In genomic region chr13:28805193-28805819, GRCh38 we compare ENCODE assay signal across 8 cellular contexts. TPM values are rescaled to one million over a fixed set of nuclear protein-coding genes. Genes with fewer than 3 reads are reported as not detected.
DNase-seq lines count a peak whose midpoint lies in the region; ATAC-seq and TF ChIP-seq lines count a peak whose summit lies in the region.

No MANE protein-coding gene starts in this region.

- no peak overlapping the region for H3K27ac ChIP-seq in mammary epithelial cell (ENCODE audit: insufficient read depth, low read depth, low read length)
- H3K27ac ChIP-seq in gastrocnemius medialis = no peak overlapping the region

- no peak overlapping the region for H3K9ac ChIP-seq in mammary epithelial cell (ENCODE audit: insufficient read depth, low read length)

- DNase-seq in GM03348 (ENCODE audit: low spot score) (peak; percentile 27), NCI-H526 treated with DMSO at 0.1 percent for 48 hours (lab: John Stamatoyannopoulos, UW) (peak; percentile 34), mammary epithelial cell (no peak), progenitor cell of endocrine pancreas (ENCODE audit: low spot score, unreplicated experiment) (no peak), DMS79 (lab: John Stamatoyannopoulos, UW) (no peak), germinal center (ENCODE audit: low spot score) (no peak), gastrocnemius medialis (no peak)

- H3K27me3 Mint-ChIP-seq in progenitor cell of endocrine pancreas = peaks cover 29% of the 10 kb centered on the region

- no peaks in the 10 kb centered on the region for H3K4me1 ChIP-seq in mammary epithelial cell (ENCODE audit: insufficient read depth, low read length)
- no peaks in the 10 kb centered on the region for H3K4me1 ChIP-seq in gastrocnemius medialis

- in situ Hi-C loops in mammary epithelial cell (cut with MboI; ENCODE audit: low sequenced_read_pairs in 2 of 2) = loop anchor here in 1 of 2 donors (25.0 kb wide), 1 partner anchor 557 kb away; no protein-coding TSS in a partner anchor
- in situ Hi-C loops in gastrocnemius medialis (cut with MboI; ENCODE audit: low sequenced_read_pairs in 4 of 4) = no loop called here

- no peak overlapping the region for H3K27ac Mint-ChIP-seq in progenitor cell of endocrine pancreas

- H3K36me3 Mint-ChIP-seq in progenitor cell of endocrine pancreas (ENCODE audit: insufficient read depth) = no peaks in the 10 kb centered on the region

- peaks cover 11% of the 10 kb centered on the region for H3K9me3 Mint-ChIP-seq in progenitor cell of endocrine pancreas (ENCODE audit: low read depth)

- H3K4me2 ChIP-seq in mammary epithelial cell (ENCODE audit: insufficient read depth, low read depth, low read length) = no peak overlapping the region

- 52% methylated on average over 11 of the region's 11 CpGs for WGBS in mammary epithelial cell (ENCODE audit: low coverage, missing lambda C conversion rate)

- H3K4me3 ChIP-seq in mammary epithelial cell (replicated peaks in 1 of 3; ENCODE audit: insufficient read depth in 1 of 3, low read depth in 2 of 3, low read length in 3 of 3) (no peak overlapping the region), gastrocnemius medialis (no peak overlapping the region)

- dilution Hi-C loops in mammary epithelial cell (cut with HindIII; ENCODE audit: low sequenced_read_pairs) = no loop called here

- no peak overlapping the region for H3K4me3 Mint-ChIP-seq in progenitor cell of endocrine pancreas (ENCODE audit: low read depth)

- H3K79me2 ChIP-seq in mammary epithelial cell (ENCODE audit: insufficient read depth, low read length) = no peaks in the 10 kb centered on the region

- intact Hi-C loops in mammary epithelial cell (cut with micrococcal nuclease) = loop anchor here (5.0 kb wide), 2 partner anchors 667 to 907 kb away; no protein-coding TSS in a partner anchor
- intact Hi-C loops in gastrocnemius medialis (cut with DNase I; ENCODE audit: low total_unique reads) = no loop called here

- H3K9me3 ChIP-seq in mammary epithelial cell (replicated peaks; ENCODE audit: insufficient read depth, low read length) = peaks cover 6% of the 10 kb centered on the region
- no peaks in the 10 kb centered on the region for H3K9me3 ChIP-seq in gastrocnemius medialis

- TF ChIP-seq CTCF in mammary epithelial cell (conservative IDR thresholded peaks at IDR 0.05 in 1 of 2, IDR thresholded peaks at IDR 0.05 in 1 of 2; ENCODE audit: extremely low read depth in 1 of 2, insufficient read depth in 1 of 2, low read depth in 1 of 2, low read length in 2 of 2) (peak; percentile 28 to 31), progenitor cell of endocrine pancreas (IDR thresholded peaks at IDR 0.05; ENCODE audit: unreplicated experiment) (peak; percentile 55), gastrocnemius medialis (IDR thresholded peaks at IDR 0.05 in 4 of 5, conservative IDR thresholded peaks at IDR 0.05 in 1 of 5) (no peak)

- H3K27me3 ChIP-seq in mammary epithelial cell (ENCODE audit: insufficient read depth, low read length) (no peaks in the 10 kb centered on the region), gastrocnemius medialis (no peaks in the 10 kb centered on the region)

- H3K4me1 Mint-ChIP-seq in progenitor cell of endocrine pancreas (ENCODE audit: low read depth) = no peaks in the 10 kb centered on the region

- TF ChIP-seq POLR2A in gastrocnemius medialis (IDR thresholded peaks at IDR 0.05) = no peak

- no peak overlapping the region for H2AFZ ChIP-seq in mammary epithelial cell (ENCODE audit: low read depth, low read length)

- BruUV-seq in mammary epithelial cell (replicated peaks; lab: Mats Ljungman, UMichigan) = no TSS peak

- ATAC-seq in GM18520 (IDR thresholded peaks at IDR 0.05; ENCODE audit: unreplicated experiment) (no peak), gastrocnemius medialis (no peak)

- H3K36me3 ChIP-seq in mammary epithelial cell (ENCODE audit: insufficient read depth, low read length) (no peaks in the 10 kb centered on the region), gastrocnemius medialis (no peaks in the 10 kb centered on the region)

- CTCF ChIA-PET in mammary epithelial cell (lab: Charles Lee; ENCODE audit: low non-redundant PET) = no interaction called here

- no peaks in the 10 kb centered on the region for H4K20me1 ChIP-seq in mammary epithelial cell (ENCODE audit: insufficient read depth, low read length)

RNA-seq across cellular contexts. Expression of gene MTUS2, which starts 14.8 kb away (rescaled TPM):
- total RNA-seq in mammary epithelial cell (1 to 10 TPM in 1 of 2 donors, under 1 TPM in 1; 0.16 to 1.5 TPM), progenitor cell of endocrine pancreas (9.2 and 9.3 TPM in 2 replicates), gastrocnemius medialis (1 to 10 TPM in 1 of 4 donors, under 1 TPM in 2, not detected in 1; 0.20 to 1.6 (median 0.25) TPM)
- polyA plus RNA-seq in mammary epithelial cell = 0.22 TPM
- polyA minus RNA-seq in mammary epithelial cell = not detected

Comparison
In these comparisons a context has a peak if more than half of its experiments do, and no peak if none do; other contexts are left out.
1. DNase-seq: peak in GM03348 (single experiment) and NCI-H526 treated with DMSO at 0.1 percent for 48 hours (single experiment); none in mammary epithelial cell (single experiment), progenitor cell of endocrine pancreas (single experiment), DMS79 (single experiment), germinal center (single experiment) and gastrocnemius medialis (0 of 2).
2. CTCF ChIP-seq: peak in mammary epithelial cell (2 of 2) and progenitor cell of endocrine pancreas (single experiment); none in gastrocnemius medialis (0 of 5).